In genomic region chr7:115230882-115231508, GRCh38 we compare ENCODE assay signal across 9 cellular contexts.
A peak's percentile ranks its signal among the peaks of the same experiment; 100 is the strongest.
DNase-seq lines count a peak whose midpoint lies in the region; ATAC-seq, FAIRE-seq and TF ChIP-seq lines count a peak whose summit lies in the region.
"Had no signal": no experiment of that assay in that cellular context is flagged by ENCODE, and none has a peak within 500 bp of the region (broad histone marks: within the 10 kb centered on the region; RNA-seq: fewer than 3 reads in every experiment).

No MANE protein-coding gene starts in this region.

- H4K5ac ChIP-seq in H9 (ENCODE audit: insufficient read length, low read depth, low read length) = no peak overlapping the region

- no peak overlapping the region for H3K27ac ChIP-seq in H9 (ENCODE audit: insufficient read length, low read depth, low read length)

- no peak overlapping the region for H2BK20ac ChIP-seq in H9 (ENCODE audit: low read depth, low read length, poor library complexity, severe bottlenecking)

- peaks cover 95% of the 10 kb centered on the region for H3K27me3 Mint-ChIP-seq in H9 (ENCODE audit: low read depth)

- no peak overlapping the region for H3K4me3 Mint-ChIP-seq in H9
- H3K4me3 Mint-ChIP-seq: stimulated activated naive CD8-positive, alpha-beta T cell treated with anti-CD3 and anti-CD28 coated beads, Interleukin-15, Interleukin-2, amounts not matched to agents 100 ng/mL and 50 ng/mL, for 24 hours had no signal

- no peak overlapping the region for H2BK12ac ChIP-seq in H9 (ENCODE audit: insufficient read length, low read depth, low read length)

- no peak overlapping the region for H3K14ac ChIP-seq in H9 (ENCODE audit: insufficient read depth, low read length)

- peaks cover 28% of the 10 kb centered on the region for H3K27me3 ChIP-seq in H9 (ENCODE audit: insufficient read depth, low read length)

- no peak overlapping the region for H3K56ac ChIP-seq in H9 (ENCODE audit: insufficient read length, low read depth, low read length)

- H2BK120ac ChIP-seq in H9 (ENCODE audit: low read depth, low read length, poor library complexity, severe bottlenecking) = no peak overlapping the region

- no CpG with 5 or more reads among the region's 1 CpG for WGBS in H9 (ENCODE audit: extremely low coverage, insufficient read length, low lambda C conversion rate)

- H4K91ac ChIP-seq in H9 (ENCODE audit: insufficient read length, low read depth, low read length) = no peak overlapping the region

- no peaks in the 10 kb centered on the region for H4K20me1 ChIP-seq in H9 (ENCODE audit: control insufficient read depth, insufficient read depth, insufficient read length)

- no peaks in the 10 kb centered on the region for H3K79me1 ChIP-seq in H9 (ENCODE audit: insufficient read depth, low read depth, low read length, poor library complexity, severe bottlenecking)

- no peak overlapping the region for H3K4me2 ChIP-seq in H9 (ENCODE audit: insufficient read depth, insufficient read length, low read length)

- H3K4me1 Mint-ChIP-seq in H9 = peaks cover 6 to 10% of the 10 kb centered on the region in 2 experiments

- DNase-seq in AG09319 (ENCODE audit: extremely low read depth, low read depth) (peak; percentile 76), SW480 (ENCODE audit: low spot score) (peak; percentile 94), H9 (no peak), GM19240 (ENCODE audit: insufficient read length, low spot score) (no peak)

- H3T11ph ChIP-seq in H9 (ENCODE audit: low read length) = no peak overlapping the region

- peak; percentile 66 for FAIRE-seq in islet of Langerhans (lab: Jason Lieb, UNC)

- no peak overlapping the region for H2AK5ac ChIP-seq in H9 (ENCODE audit: insufficient read length, low read length)

- no peak overlapping the region for H3K4ac ChIP-seq in H9 (ENCODE audit: low read depth, low read length)

- H3K9me3 ChIP-seq in H9 (ENCODE audit: control insufficient read depth, low read depth, low read length) = no peaks in the 10 kb centered on the region

- H3K79me2 ChIP-seq in H9 (ENCODE audit: insufficient read depth, low read length) = no peaks in the 10 kb centered on the region

- peaks cover 5% of the 10 kb centered on the region in 2 experiments; a peak in 2 of 5 replicates for H3K9me3 Mint-ChIP-seq in H9

- no peaks in the 10 kb centered on the region for H3K23me2 ChIP-seq in H9 (ENCODE audit: insufficient read length, low read depth, low read length, poor library complexity, severe bottlenecking)

- no peak overlapping the region for H2AFZ ChIP-seq in H9 (ENCODE audit: low read length)

- 0 out of 2 replicates have a peak, but pooled peaks have one; percentile 23 for TF ChIP-seq EP300 in Ishikawa (IDR thresholded peaks at IDR 0.05; ENCODE audit: borderline replicate concordance)

- H4K8ac ChIP-seq in H9 (replicated peaks; ENCODE audit: insufficient read length, low read depth, low read length) = no peak overlapping the region

- no peak overlapping the region for H3K18ac ChIP-seq in H9 (ENCODE audit: insufficient read length, low read depth, low read length)

- ATAC-seq in GM18868 (IDR thresholded peaks at IDR 0.05; ENCODE audit: unreplicated experiment) (peak; percentile 91), GM18498 (IDR thresholded peaks at IDR 0.05; ENCODE audit: unreplicated experiment) (no peak)

- TF ChIP-seq CTCF in AG09319 (IDR thresholded peaks at IDR 0.05; ENCODE audit: low read depth, low read length) (no peak), H9 (conservative IDR thresholded peaks at IDR 0.05) (no peak)

- no peak overlapping the region for H2BK15ac ChIP-seq in H9 (ENCODE audit: low read depth, low read length)

- no peak overlapping the region for H3K27ac Mint-ChIP-seq in H9
- H3K27ac Mint-ChIP-seq: stimulated activated naive CD8-positive, alpha-beta T cell treated with anti-CD3 and anti-CD28 coated beads, Interleukin-15, Interleukin-2, amounts not matched to agents 100 ng/mL and 50 ng/mL, for 24 hours had no signal

- TF ChIP-seq RAD21 in Ishikawa (IDR thresholded peaks at IDR 0.05; ENCODE audit: low read depth) = no peak

- H3K9ac ChIP-seq in H9 (ENCODE audit: extremely low read depth, insufficient read length, low read length) = no peak overlapping the region

- no peak overlapping the region for H3K23ac ChIP-seq in H9 (ENCODE audit: insufficient read length, low read depth, low read length)

- no peak overlapping the region for H2BK5ac ChIP-seq in H9 (ENCODE audit: insufficient read length, low read length)

- H3K4me1 ChIP-seq in H9 (ENCODE audit: insufficient read depth, low read length) = peaks cover under 1% of the 10 kb centered on the region; the same call in 1 of the 2 replicates

- H3K36me3 Mint-ChIP-seq in H9 (ENCODE audit: insufficient read depth in 1 of 3, low read depth in 3 of 3) = no peaks in the 10 kb centered on the region

TF ChIP-seq in Ishikawa, 13 proteins besides CTCF, POLR2A, EP300 and RAD21:
- TF ChIP-seq NFIC (IDR thresholded peaks at IDR 0.05) (peak; percentile 73), TEAD4 (IDR thresholded peaks at IDR 0.05) (no peak), YY1 (IDR thresholded peaks at IDR 0.05; ENCODE audit: low read depth) (no peak), TCF12 (IDR thresholded peaks at IDR 0.05; ENCODE audit: low read depth) (no peak), REST (IDR thresholded peaks at IDR 0.05; ENCODE audit: low read depth) (no peak), FOXM1 (IDR thresholded peaks at IDR 0.05; ENCODE audit: borderline replicate concordance, low read depth) (0 out of 2 replicates have a peak, but pooled peaks have one; percentile 38), MAX (IDR thresholded peaks at IDR 0.05) (no peak), CEBPB (IDR thresholded peaks at IDR 0.05) (no peak), USF1 (IDR thresholded peaks at IDR 0.05) (no peak)

Comparison
In these comparisons a context has a peak if more than half of its experiments do, and no peak if none do; other contexts are left out.
1. DNase-seq: peak in AG09319 (single experiment) and SW480 (single experiment); none in H9 (single experiment) and GM19240 (single experiment).